ENCODE assay signal across 1 cellular context in the genomic region with DNA sequence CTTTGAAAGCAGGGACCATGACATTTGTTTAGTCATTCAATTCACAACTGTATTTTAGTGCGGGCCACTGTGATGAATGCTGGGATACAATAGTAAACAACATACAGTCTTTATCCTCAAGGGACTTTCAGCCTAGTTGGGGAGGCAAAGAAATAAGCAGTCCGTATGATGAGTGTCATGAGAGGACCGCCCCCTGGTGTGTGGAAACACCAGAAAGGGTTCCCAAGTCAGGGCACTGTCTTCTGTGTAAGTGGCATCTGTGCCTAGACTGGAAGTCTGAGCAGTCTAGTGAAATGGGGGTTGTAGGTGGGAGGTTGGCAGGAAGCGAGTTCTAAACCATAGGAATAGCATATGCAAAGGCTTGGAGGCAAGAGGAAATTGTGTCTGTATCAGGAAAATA.
A peak's percentile ranks its signal among the peaks of the same experiment; 100 is the strongest.
TF ChIP-seq lines count a peak whose summit lies in the region.

No MANE protein-coding gene starts in this region.

TF ChIP-seq in HepG2, 621 proteins besides CTCF, POLR2A, EP300 and RAD21:
- TF ChIP-seq STAG1 (CRISPR knock-in tag; IDR thresholded peaks at IDR 0.05): peak; percentile 42
- TF ChIP-seq SMC3 (IDR thresholded peaks at IDR 0.05; ENCODE audit: low read length): peak; percentile 38; the same call in 1 of the 2 replicates
- no peak for TF ChIP-seq NPAS2 (CRISPR knock-in tag; IDR thresholded peaks at IDR 0.05; ENCODE audit: borderline replicate concordance)
- TF ChIP-seq HMG20B (CRISPR knock-in tag; conservative IDR thresholded peaks at IDR 0.05): no peak
